In the genomic region with DNA sequence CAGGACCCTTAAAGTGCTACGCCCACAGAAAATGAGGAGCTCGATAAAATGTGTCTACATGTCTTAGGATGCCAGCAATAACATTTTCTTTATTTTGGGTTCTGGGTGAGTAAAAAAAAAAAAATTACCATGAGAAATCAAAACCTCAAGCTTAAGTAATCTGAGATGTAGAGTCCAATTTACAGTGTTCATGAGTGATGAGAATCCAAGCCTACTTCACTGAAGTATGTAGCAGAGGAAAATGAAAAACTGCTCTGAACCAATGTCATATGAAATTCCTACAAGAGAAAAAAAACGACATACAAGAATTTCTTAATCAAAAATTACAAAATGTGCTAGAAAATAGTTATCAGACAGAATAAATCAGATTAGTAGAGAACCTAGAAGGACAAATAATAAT, we compare ENCODE assay signal across 7 cellular contexts.
"Had no signal": no experiment of that assay in that cellular context is flagged by ENCODE, and none has a peak within 500 bp of the region (broad histone marks: within the 10 kb centered on the region; RNA-seq: fewer than 3 reads in every experiment).

No MANE protein-coding gene starts in this region.

- H2AFZ ChIP-seq: GM23338 had no signal

- DNase-seq: H9, HCEC 1CT, HFFc6, IMR-90, KG1 had no signal

- H3K4me2 ChIP-seq: GM23338 had no signal

- H3K4me3 ChIP-seq: GM23338, K562 had no signal

- ATAC-seq: GM23338, K562 had no signal
